23 cellular contexts compared by ENCODE assay signal in the genomic region with DNA sequence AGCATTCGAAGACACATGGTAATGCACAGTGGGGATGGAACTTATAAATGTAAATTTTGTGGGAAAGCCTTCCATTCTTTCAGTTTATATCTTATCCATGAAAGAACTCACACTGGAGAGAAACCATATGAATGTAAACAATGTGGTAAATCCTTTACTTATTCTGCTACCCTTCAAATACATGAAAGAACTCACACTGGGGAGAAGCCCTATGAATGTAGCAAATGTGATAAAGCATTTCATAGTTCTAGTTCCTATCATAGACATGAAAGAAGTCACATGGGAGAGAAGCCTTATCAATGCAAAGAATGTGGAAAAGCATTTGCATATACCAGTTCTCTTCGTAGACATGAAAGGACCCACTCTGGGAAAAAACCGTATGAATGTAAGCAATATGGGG.
"Had no signal": no experiment of that assay in that cellular context is flagged by ENCODE, and none has a peak within 500 bp of the region (broad histone marks: within the 10 kb centered on the region; RNA-seq: fewer than 3 reads in every experiment).

No MANE protein-coding gene starts in this region.

- H3K4me1 ChIP-seq: upper lobe of right lung had no signal

- H3K4me3 ChIP-seq: lung, thoracic aorta, upper lobe of right lung had no signal

- H3K27me3 ChIP-seq: brain microvascular endothelial cell, upper lobe of right lung had no signal

- H3K27ac Mint-ChIP-seq: activated CD4-positive, alpha-beta memory T cell treated with anti-CD3 and anti-CD28 coated beads, Interleukin-2, amount 10 ng/mL, durations not matched to agents 7 days and 5 days; activated CD8-positive, alpha-beta memory T cell treated with anti-CD3 and anti-CD28 coated beads, Interleukin-2, amount 10 ng/mL, durations not matched to agents 7 days and 5 days; activated T-helper 2 cell treated with anti-CD3 and anti-CD28 coated beads, Interferon-gamma antibody, Interleukin-2, Interleukin-4, amounts not matched to agents 10 μg/mL and 5 μg/mL and 100 μg/mL, durations not matched to agents 14 hours and 24 hours and 36 hours; stimulated activated memory B cell treated with anti-CD40 and anti-IgM and Interleukin-4, amounts not matched to agents 10 μg/mL and 1 μg/mL and 100 μg/mL, for 72 hours had no signal

- DNase-seq: activated CD4-positive, alpha-beta memory T cell treated with anti-CD3 and anti-CD28 coated beads, Interleukin-2, amount 10 ng/mL, durations not matched to agents 7 days and 5 days; activated CD4-positive, alpha-beta T cell treated with anti-CD3 and anti-CD28 coated beads for 48 hours; activated CD4-positive, CD25-positive, alpha-beta regulatory T cell; activated CD8-positive, alpha-beta memory T cell treated with anti-CD3 and anti-CD28 coated beads, Interleukin-2, amount 10 ng/mL, durations not matched to agents 7 days and 5 days; activated naive CD4-positive, alpha-beta T cell treated with anti-CD3 and anti-CD28 coated beads for 36 hours; anterior cingulate cortex; brain microvascular endothelial cell; central memory CD4-positive, alpha-beta T cell; hypothalamus; midbrain; right cardiac atrium; small intestine; stimulated activated CD4-positive, alpha-beta T cell treated with anti-CD3 and anti-CD28 coated beads, Interleukin-4, amount 100 ng/mL, for 4 hours; T1000; upper lobe of right lung had no signal

- H3K4me3 Mint-ChIP-seq: activated CD4-positive, alpha-beta memory T cell treated with anti-CD3 and anti-CD28 coated beads, Interleukin-2, amount 10 ng/mL, durations not matched to agents 7 days and 5 days; activated CD8-positive, alpha-beta memory T cell treated with anti-CD3 and anti-CD28 coated beads, Interleukin-2, amount 10 ng/mL, durations not matched to agents 7 days and 5 days; activated naive CD4-positive, alpha-beta T cell treated with anti-CD3 and anti-CD28 coated beads for 36 hours; stimulated activated memory B cell treated with anti-CD40 and anti-IgM and Interleukin-4, amounts not matched to agents 10 μg/mL and 1 μg/mL and 100 μg/mL, for 72 hours had no signal

- ATAC-seq: activated CD8-positive, alpha-beta memory T cell treated with anti-CD3 and anti-CD28 coated beads, Interleukin-2, amount 10 ng/mL, durations not matched to agents 7 days and 5 days; right cardiac atrium; stimulated activated memory B cell treated with anti-CD40 and anti-IgM and Interleukin-4, amounts not matched to agents 10 μg/mL and 1 μg/mL and 100 μg/mL, for 72 hours; upper lobe of right lung had no signal

- H3K4me1 Mint-ChIP-seq: activated CD4-positive, alpha-beta memory T cell treated with anti-CD3 and anti-CD28 coated beads, Interleukin-2, amount 10 ng/mL, durations not matched to agents 7 days and 5 days; activated CD8-positive, alpha-beta memory T cell treated with anti-CD3 and anti-CD28 coated beads, Interleukin-2, amount 10 ng/mL, durations not matched to agents 7 days and 5 days; stimulated activated memory B cell treated with anti-CD40 and anti-IgM and Interleukin-4, amounts not matched to agents 10 μg/mL and 1 μg/mL and 100 μg/mL, for 72 hours had no signal

- H3K27me3 Mint-ChIP-seq: activated CD4-positive, alpha-beta memory T cell treated with anti-CD3 and anti-CD28 coated beads, Interleukin-2, amount 10 ng/mL, durations not matched to agents 7 days and 5 days; activated CD8-positive, alpha-beta memory T cell treated with anti-CD3 and anti-CD28 coated beads, Interleukin-2, amount 10 ng/mL, durations not matched to agents 7 days and 5 days; stimulated activated memory B cell treated with anti-CD40 and anti-IgM and Interleukin-4, amounts not matched to agents 10 μg/mL and 1 μg/mL and 100 μg/mL, for 72 hours had no signal

- FAIRE-seq: colon, endometrium, frontal cortex, keratinocyte, small intestine had no signal

- H3K27ac ChIP-seq: brain microvascular endothelial cell, thoracic aorta, upper lobe of right lung had no signal
